Comparison of ENCODE assay signal across 13 cellular contexts in genomic region chr6:129679250-129679649, GRCh38. TPM values are rescaled to one million over a fixed set of nuclear protein-coding genes. Genes with fewer than 3 reads are reported as not detected.
DNase-seq lines count a peak whose midpoint lies in the region; ATAC-seq, FAIRE-seq and TF ChIP-seq lines count a peak whose summit lies in the region.
"Had no signal": no experiment of that assay in that cellular context is flagged by ENCODE, and none has a peak within 500 bp of the region (broad histone marks: within the 10 kb centered on the region; RNA-seq: fewer than 3 reads in every experiment).

No MANE protein-coding gene starts in this region.

- WGBS in mesodermal cell (ENCODE audit: insufficient coverage in 2 of 2), 2 experiments = 94 to 100% methylated on average over 1 to 2 of the region's 3 CpGs
- WGBS in aorta, 2 donors = 9 to 10% methylated on average over 3 of the region's 3 CpGs

- TF ChIP-seq POLR2A in breast epithelium (IDR thresholded peaks at IDR 0.05) (no peak), GM12891 (IDR thresholded peaks at IDR 0.05; ENCODE audit: low read depth, low read length) (no peak)

- H3K27ac ChIP-seq in right atrium auricular region (peak overlapping the region; percentile 7 to 31), breast epithelium (peak overlapping the region; percentile 32 to 79), mesodermal cell (ENCODE audit: low read depth, low read length, severe bottlenecking) (peak overlapping the region; percentile 19), aorta (ENCODE audit: low read depth in 1 of 2, low read length in 2 of 2) (peak overlapping the region in 1 of 2 donors; percentile 19)

- H3K36me3 ChIP-seq in right atrium auricular region = no peaks in the 10 kb centered on the region
- no peaks in the 10 kb centered on the region for H3K36me3 ChIP-seq in breast epithelium
- H3K36me3 ChIP-seq in mesodermal cell (ENCODE audit: control insufficient read depth, insufficient read depth, low read length) = no peaks in the 10 kb centered on the region
- no peaks in the 10 kb centered on the region for H3K36me3 ChIP-seq in aorta (ENCODE audit: control insufficient read depth in 1 of 2, insufficient read depth in 2 of 2, low read length in 1 of 2)

- H3K9me3 ChIP-seq in right atrium auricular region = no peaks in the 10 kb centered on the region
- no peaks in the 10 kb centered on the region for H3K9me3 ChIP-seq in breast epithelium
- H3K9me3 ChIP-seq in mesodermal cell (ENCODE audit: control insufficient read depth, low read length) = no peaks in the 10 kb centered on the region
- no peaks in the 10 kb centered on the region for H3K9me3 ChIP-seq in aorta (ENCODE audit: control insufficient read depth, low read length)
- H3K9me3 ChIP-seq: testis had no signal

- FAIRE-seq in GM12891 (lab: Jason Lieb, UNC) = no peak
- no peak for FAIRE-seq in urothelium cell line (lab: Jason Lieb, UNC)

- H3K4me1 ChIP-seq in right atrium auricular region (peaks cover 0 to 23% of the 10 kb centered on the region in 2 donors), breast epithelium (peaks cover 0 to 5% of the 10 kb centered on the region in 2 donors), mesodermal cell (ENCODE audit: control insufficient read depth, insufficient read depth, low read length, poor library complexity, severe bottlenecking) (peaks cover 35% of the 10 kb centered on the region), aorta (ENCODE audit: control insufficient read depth in 1 of 2, insufficient read depth in 2 of 2, low read length in 2 of 2) (peaks cover 0 to 2% of the 10 kb centered on the region in 2 donors)

- H3K4me3 ChIP-seq in right atrium auricular region (no peak overlapping the region), breast epithelium (peak overlapping the region in 1 of 3 donors; percentile 15), mesodermal cell (ENCODE audit: extremely low read depth, insufficient read depth, low read length, poor library complexity, severe bottlenecking) (no peak overlapping the region), aorta (ENCODE audit: low read length in 2 of 2) (no peak overlapping the region)
- H3K4me3 ChIP-seq: lung, testis had no signal

- TF ChIP-seq CTCF in right atrium auricular region (IDR thresholded peaks at IDR 0.05) (no peak), breast epithelium (IDR thresholded peaks at IDR 0.05) (no peak)

- no peaks in the 10 kb centered on the region for H3K27me3 ChIP-seq in right atrium auricular region
- H3K27me3 ChIP-seq in breast epithelium = no peaks in the 10 kb centered on the region
- no peaks in the 10 kb centered on the region for H3K27me3 ChIP-seq in aorta (ENCODE audit: control insufficient read depth in 1 of 2, insufficient read depth in 2 of 2, low read length in 1 of 2)
- H3K27me3 ChIP-seq: testis had no signal

- DNase-seq in right atrium auricular region (ENCODE audit: low spot score) (no peak), cardiac septum (ENCODE audit: low spot score) (no peak), breast epithelium (ENCODE audit: low spot score in 2 of 2) (no peak), aorta (no peak), GM12891 (ENCODE audit: insufficient read length, low spot score) (no peak), urothelium cell line (ENCODE audit: low spot score) (no peak), DMS 273 (lab: John Stamatoyannopoulos, UW; ENCODE audit: unreplicated experiment) (no peak)
- DNase-seq: activated CD4-positive, alpha-beta T cell treated with anti-CD3 and anti-CD28 coated beads, Interleukin-2, amount 50 U/mL, for 48 hours; activated gamma-delta T cell; NCI-H187 treated with DMSO at 0.1 percent for 48 hours; testis had no signal

- ATAC-seq in aorta (ENCODE audit: low FRiP score) = peak; percentile 55

- intact Hi-C loops in cardiac septum (cut with DNase I) = no loop called here
- intact Hi-C loops in breast epithelium (cut with DNase I; ENCODE audit: low total_unique reads) = no loop called here
- intact Hi-C loops in aorta (cut with DNase I) = no loop called here

TF ChIP-seq in GM12891, 5 proteins besides CTCF, POLR2A, EP300 and RAD21:
- no peak for TF ChIP-seq TAF1 (IDR thresholded peaks at IDR 0.05; ENCODE audit: low read depth, low read length)
- TF ChIP-seq POLR2AphosphoS5 (IDR thresholded peaks at IDR 0.05; ENCODE audit: low read depth, low read length) = no peak
- TF ChIP-seq SPI1 (IDR thresholded peaks at IDR 0.05; ENCODE audit: low read depth, low read length) = no peak
- no peak for TF ChIP-seq PAX5 (IDR thresholded peaks at IDR 0.05; ENCODE audit: insufficient read depth, low read length, severe bottlenecking)
- no peak for TF ChIP-seq POU2F2 (IDR thresholded peaks at IDR 0.05; ENCODE audit: low read depth, low read length)

RNA-seq across cellular contexts. Expression of gene ARHGAP18, which starts 30.7 kb away (rescaled TPM):
- total RNA-seq in right atrium auricular region (10 to 100 TPM in 1 of 2 donors, 1 to 10 TPM in 1; 7.1 to 11.2 TPM), cardiac septum (3.5 TPM), breast epithelium (10 to 100 TPM; 14.7 to 28.7 (median 24.8) TPM), aorta (10 to 100 TPM; 16.3 to 24.4 TPM)
- 8.4 TPM for polyA plus RNA-seq in mesodermal cell (2013, experiment 1 of 2)
- polyA plus RNA-seq in mesodermal cell (2013, experiment 2 of 2) = 9.2 TPM
- polyA plus RNA-seq in aorta = 10 to 100 TPM in 1 of 2 donors, 1 to 10 TPM in 1; 8.0 to 15.0 TPM
- 9.7 TPM for polyA plus RNA-seq in GM12891 (2012; ENCODE audit: low read depth, missing spikeins)
